12 cellular contexts compared by ENCODE assay signal in genomic region chr9:75962186-75963036, GRCh38.
DNase-seq lines count a peak whose midpoint lies in the region; ATAC-seq lines count a peak whose summit lies in the region.
"Had no signal": no experiment of that assay in that cellular context is flagged by ENCODE, and none has a peak within 500 bp of the region (broad histone marks: within the 10 kb centered on the region; RNA-seq: fewer than 3 reads in every experiment).

No MANE protein-coding gene starts in this region.

- no peaks in the 10 kb centered on the region for H3K27me3 Mint-ChIP-seq in activated T-cell treated with anti-CD3 and anti-CD28 coated beads, Interleukin-2, amount 50 U/mL, for 24 hours

- no peaks in the 10 kb centered on the region for H3K9me3 Mint-ChIP-seq in activated T-cell treated with anti-CD3 and anti-CD28 coated beads, Interleukin-2, amount 50 U/mL, for 24 hours

- peaks cover 31% of the 10 kb centered on the region for H3K4me1 Mint-ChIP-seq in activated T-cell treated with anti-CD3 and anti-CD28 coated beads, Interleukin-2, amount 50 U/mL, for 24 hours (ENCODE audit: low read depth)

- no peak overlapping the region for H3K4me3 Mint-ChIP-seq in activated T-cell treated with anti-CD3 and anti-CD28 coated beads, Interleukin-2, amount 50 U/mL, for 24 hours

- H3K27ac ChIP-seq in substantia nigra (ENCODE audit: low read depth, low read length, poor library complexity, severe bottlenecking): no peak overlapping the region
- H3K27ac ChIP-seq: SJCRH30 had no signal

- no peak for DNase-seq in activated T-cell treated with anti-CD3 and anti-CD28 coated beads, Interleukin-2, amount 50 U/mL, for 24 hours
- no peak for DNase-seq in activated T-cell treated with anti-CD3 and anti-CD28 coated beads for 4 hours
- peak; percentile 48 for DNase-seq in SW480 (ENCODE audit: low spot score)
- DNase-seq in left colon: no peak
- DNase-seq in substantia nigra (lab: John Stamatoyannopoulos, UW): peak in 26 of 49 donors; percentile 2 to 52 (median 18)
- no peak for DNase-seq in NCI-H226
- DNase-seq in RKO (ENCODE audit: low spot score): no peak
- DNase-seq: activated CD4-positive, alpha-beta T cell treated with anti-CD3 and anti-CD28 coated beads for 4 hours; effector memory CD4-positive, alpha-beta T cell; NCI-H2227 treated with DMSO at 0.1 percent for 48 hours had no signal

- peak overlapping the region; percentile 51 for H3K27ac Mint-ChIP-seq in activated T-cell treated with anti-CD3 and anti-CD28 coated beads, Interleukin-2, amount 50 U/mL, for 24 hours

- no peaks in the 10 kb centered on the region for H3K36me3 Mint-ChIP-seq in activated T-cell treated with anti-CD3 and anti-CD28 coated beads, Interleukin-2, amount 50 U/mL, for 24 hours (ENCODE audit: low read depth)

- ATAC-seq in left colon (peak; percentile 18), GM19023 (IDR thresholded peaks at IDR 0.05; ENCODE audit: unreplicated experiment) (no peak)

- intact Hi-C loops in left colon (cut with DNase I, micrococcal nuclease): no loop called here

Comparison
In these comparisons a context has a peak if more than half of its experiments do, and no peak if none do; other contexts are left out.
1. DNase-seq: peak in SW480 (single experiment) and substantia nigra (26 of 49); none in activated T-cell treated with anti-CD3 and anti-CD28 coated beads, Interleukin-2, amount 50 U/mL, for 24 hours (single experiment), activated T-cell treated with anti-CD3 and anti-CD28 coated beads for 4 hours (single experiment), left colon (0 of 2), NCI-H226 (single experiment) and RKO (single experiment).